In genomic region chr16:58738672-58739296, GRCh38 we compare ENCODE assay signal across 19 cellular contexts. TPM values are rescaled to one million over a fixed set of nuclear protein-coding genes. Genes with fewer than 3 reads are reported as not detected.
DNase-seq lines count a peak whose midpoint lies in the region; ATAC-seq, FAIRE-seq and TF ChIP-seq lines count a peak whose summit lies in the region.
"Had no signal": no experiment of that assay in that cellular context is flagged by ENCODE, and none has a peak within 500 bp of the region (broad histone marks: within the 10 kb centered on the region; RNA-seq: fewer than 3 reads in every experiment).

No MANE protein-coding gene starts in this region.

- in situ Hi-C loops in HepG2 (cut with HindIII; ENCODE audit: extremely low pct_ligation_motif_present, low pct_unique_long_range_greater_than_20kb): loop anchor here (10.0 kb wide), 1 partner anchor 234 kb away; the partner anchor contains the start of gene NDRG4

- intact Hi-C loops in HepG2 (cut with micrococcal nuclease; ENCODE audit: unreplicated experiment): no loop called here
- intact Hi-C loops in right lobe of liver (cut with DNase I): loop anchor here in 1 of 2 donors (10.0 kb wide), 1 partner anchor 54 kb away; the partner anchor contains the start of gene SLC38A7

- CTCF ChIA-PET in HepG2 (lab: Yijun Ruan, JAX; ENCODE audit: low intra/inter-chr PET ratio, low total read pairs): no interaction called here

- H3K27ac ChIP-seq in HepG2 (ENCODE audit: extremely low read length, insufficient read depth, low read length): no peak overlapping the region
- no peak overlapping the region for H3K27ac ChIP-seq in right lobe of liver
- H3K27ac ChIP-seq: BLaER1, C4-2B, GM23248 had no signal

- POLR2A ChIA-PET in HepG2 (lab: Yijun Ruan, JAX): interaction anchor here (1.7 kb wide), 1 partner anchor 54 kb away, joined by 5 read pairs; the partner anchor contains the start of gene SLC38A7

- no peak for FAIRE-seq in HepG2 (lab: Jason Lieb, UNC)
- FAIRE-seq: G401.6, GM12892 had no signal

- no peak overlapping the region for H3K9ac ChIP-seq in HepG2 (ENCODE audit: insufficient read depth, low read depth, low read length)
- H3K9ac ChIP-seq: BLaER1, GM23248 had no signal

- no peak overlapping the region for H2AFZ ChIP-seq in HepG2 (ENCODE audit: low read length)
- H2AFZ ChIP-seq: GM23248 had no signal

- no peaks in the 10 kb centered on the region for H4K20me1 ChIP-seq in HepG2 (ENCODE audit: insufficient read depth, low read length)
- H4K20me1 ChIP-seq: BLaER1 had no signal

- 44% methylated on average over 5 of the region's 5 CpGs for WGBS in HepG2 (ENCODE audit: low lambda C conversion rate)
- 100% methylated on average over 1 of the region's 5 CpGs for WGBS in right lobe of liver (ENCODE audit: insufficient coverage, low coverage, low lambda C conversion rate, missing lambda C conversion rate)

- no peak for TF ChIP-seq RAD21 in HepG2 (CRISPR knock-in tag; IDR thresholded peaks at IDR 0.05)

- no TSS peak for BruUV-seq in HepG2 (replicated peaks; lab: Mats Ljungman, UMichigan)

- no peak overlapping the region for H3K4me3 ChIP-seq in HepG2 (replicated peaks in 1 of 3; ENCODE audit: insufficient read depth in 1 of 3, low read depth in 2 of 3, low read length in 3 of 3)
- no peak overlapping the region for H3K4me3 ChIP-seq in right lobe of liver
- no peak overlapping the region for H3K4me3 ChIP-seq in NB4 (ENCODE audit: low read depth, low read length)
- H3K4me3 ChIP-seq: BLaER1, GM23248 had no signal

- no peak for ATAC-seq in HepG2
- no peak for ATAC-seq in right lobe of liver
- ATAC-seq: CD8-positive, alpha-beta T cell; HCT116 had no signal

- H3K9me3 ChIP-seq in HepG2 (ENCODE audit: low read length) (no peaks in the 10 kb centered on the region), right lobe of liver (no peaks in the 10 kb centered on the region)
- H3K9me3 ChIP-seq: BLaER1, Caco-2 had no signal

- no peaks in the 10 kb centered on the region for H3K79me2 ChIP-seq in HepG2 (ENCODE audit: insufficient read depth, low read length)

- H3K36me3 ChIP-seq in HepG2 (replicated peaks in 1 of 2; ENCODE audit: control insufficient read depth in 1 of 2, insufficient read depth in 2 of 2, low read length in 2 of 2) (no peaks in the 10 kb centered on the region), right lobe of liver (no peaks in the 10 kb centered on the region)
- H3K36me3 ChIP-seq: BLaER1 had no signal

- TF ChIP-seq POLR2A in HepG2 (IDR thresholded peaks at IDR 0.05; ENCODE audit: insufficient read depth in 1 of 2, low read depth in 2 of 2, low read length in 2 of 2): no peak
- no peak for TF ChIP-seq POLR2A in right lobe of liver (IDR thresholded peaks at IDR 0.05)
- no peak for TF ChIP-seq POLR2A in NB4 (IDR thresholded peaks at IDR 0.05; ENCODE audit: extremely low read depth, insufficient read length)

- peaks cover 32% of the 10 kb centered on the region for H3K4me1 ChIP-seq in HepG2 (ENCODE audit: insufficient read depth, low read length)
- H3K4me1 ChIP-seq in right lobe of liver: no peaks in the 10 kb centered on the region
- H3K4me1 ChIP-seq: Caco-2 had no signal

- no peak overlapping the region for H3K4me2 ChIP-seq in HepG2 (ENCODE audit: low read depth, low read length)
- H3K4me2 ChIP-seq: BLaER1 had no signal

- TF ChIP-seq CTCF in HepG2 (CRISPR knock-in tag; IDR thresholded peaks at IDR 0.05) (no peak), right lobe of liver (IDR thresholded peaks at IDR 0.05) (no peak), NB4 (IDR thresholded peaks at IDR 0.05; ENCODE audit: low read depth, low read length) (no peak)

- H3K27me3 ChIP-seq in HepG2 (ENCODE audit: control insufficient read depth in 1 of 2, insufficient read depth in 2 of 2, low read length in 2 of 2) (no peaks in the 10 kb centered on the region), right lobe of liver (no peaks in the 10 kb centered on the region)
- H3K27me3 ChIP-seq: BLaER1 had no signal

- no peak for DNase-seq in HepG2 (ENCODE audit: low spot score)
- no peak for DNase-seq in right lobe of liver
- peak; percentile 49 for DNase-seq in NB4 (ENCODE audit: low read depth)
- DNase-seq in left kidney (ENCODE audit: low read depth, low spot score): peak; percentile 19
- DNase-seq in germinal center (ENCODE audit: low spot score): no peak
- no peak for DNase-seq in 8988T
- no peak for DNase-seq in MV-4-11 (lab: John Stamatoyannopoulos, UW)
- DNase-seq: Caco-2; CD4-positive, CD25-positive, alpha-beta regulatory T cell; CD8-positive, alpha-beta T cell; DMS153; DND-41; GM23248; H9 had no signal

- no peak for TF ChIP-seq EP300 in HepG2 (IDR thresholded peaks at IDR 0.05; ENCODE audit: low read depth in 2 of 2, low read length in 2 of 2)
- no peak for TF ChIP-seq EP300 in HepG2 (CRISPR knock-in tag; IDR thresholded peaks at IDR 0.05; ENCODE audit: borderline replicate concordance)

TF ChIP-seq in HepG2, 621 proteins besides CTCF, POLR2A, EP300 and RAD21 (continues in another document):
- TF ChIP-seq ZFP36 (IDR thresholded peaks at IDR 0.05; ENCODE audit: borderline replicate concordance, low read depth, low read length, partially characterized antibody) (peak; percentile 82), ZMYM3 (CRISPR knock-in tag; IDR thresholded peaks at IDR 0.05) (peak; percentile 58; the same call in 1 of the 2 replicates), MXI1 (IDR thresholded peaks at IDR 0.05; ENCODE audit: borderline replicate concordance, low read depth, low read length) (no peak), GLMP (CRISPR knock-in tag; IDR thresholded peaks at IDR 0.05; ENCODE audit: borderline replicate concordance) (no peak), CEBPB (IDR thresholded peaks at IDR 0.05; ENCODE audit: borderline replicate concordance, low read depth, low read length) (0 out of 2 replicates have a peak, but pooled peaks have one; percentile 20), HNF4G (IDR thresholded peaks at IDR 0.05; ENCODE audit: borderline replicate concordance, low read depth, low read length) (no peak), HNF4G (CRISPR knock-in tag; IDR thresholded peaks at IDR 0.05; ENCODE audit: borderline replicate concordance, low read depth) (no peak)

RNA-seq across cellular contexts. Expression of gene GOT2, which starts 4.7 kb away (rescaled TPM):
- 121 and 160 TPM in 2 replicates for total RNA-seq in HepG2 (2016; rRNA removed; fragmentation: Illumina TruSeq; extraction: Trizol)
- 26.4 and 30.5 TPM in 2 replicates for total RNA-seq in HepG2 (2016; cell fraction: cytosol; rRNA removed; fragmentation: Illumina TruSeq; extraction: Trizol; ENCODE audit: low read depth)
- total RNA-seq in HepG2 (2016; cell fraction: insoluble cytoplasmic fraction; rRNA removed; fragmentation: Illumina TruSeq; extraction: Trizol): 124 and 142 TPM in 2 replicates
- total RNA-seq in HepG2 (2016; cell fraction: membrane; rRNA removed; fragmentation: Illumina TruSeq; extraction: Trizol): 67.7 and 68.3 TPM in 2 replicates
- 69.5 and 80.4 TPM in 2 replicates for total RNA-seq in HepG2 (2016; cell fraction: nucleus; rRNA removed; fragmentation: Illumina TruSeq; extraction: Trizol)
- polyA plus RNA-seq in HepG2 (2011; rRNA removed): 28.9 and 32.6 TPM in 2 replicates
- polyA plus RNA-seq in HepG2 (2011; cell fraction: cytosol; rRNA removed): 31.0 and 41.3 TPM in 2 replicates
- polyA plus RNA-seq in HepG2 (2011; cell fraction: nucleus; rRNA removed): 33.5 and 44.0 TPM in 2 replicates
- polyA plus RNA-seq in HepG2 (2012): 91.3 and 110 TPM in 2 replicates
- polyA plus RNA-seq in HepG2 (2016; cell fraction: cytosol; fragmentation: Illumina TruSeq; extraction: Trizol; ENCODE audit: low read depth): 27.9 and 30.5 TPM in 2 replicates
- 167 and 192 TPM in 2 replicates for polyA plus RNA-seq in HepG2 (2016; cell fraction: insoluble cytoplasmic fraction; fragmentation: Illumina TruSeq; extraction: Trizol; ENCODE audit: low read depth)
- polyA plus RNA-seq in HepG2 (2016; cell fraction: membrane; fragmentation: Illumina TruSeq; extraction: Trizol; ENCODE audit: low read depth): 54.8 and 61.1 TPM in 2 replicates
- polyA plus RNA-seq in HepG2 (2016; cell fraction: nucleus; fragmentation: Illumina TruSeq; extraction: Trizol; ENCODE audit: insufficient read depth, low read depth): 103 and 108 TPM in 2 replicates
- 39.6 and 63.7 TPM in 2 replicates for polyA minus RNA-seq in HepG2 (2011; rRNA and poly(A)+ RNA removed; ENCODE audit: low replicate concordance)
- 84.3 and 87.1 TPM in 2 replicates for polyA minus RNA-seq in HepG2 (2011; cell fraction: cytosol; rRNA and poly(A)+ RNA removed)
- polyA minus RNA-seq in HepG2 (2011; cell fraction: nucleus; rRNA and poly(A)+ RNA removed): 30.4 and 44.4 TPM in 2 replicates
- total RNA-seq in right lobe of liver: 100 to 1,000 TPM; 117 to 196 (median 169) TPM

RNA-seq across cellular contexts. Expression of gene SLC38A7, which starts 54.2 kb away (rescaled TPM):
- total RNA-seq in HepG2 (2016; rRNA removed; fragmentation: Illumina TruSeq; extraction: Trizol) (6.2 and 14.1 TPM in 2 replicates), right lobe of liver (10 to 100 TPM; 11.4 to 23.8 (median 14.3) TPM)
- total RNA-seq in HepG2 (2016; cell fraction: cytosol; rRNA removed; fragmentation: Illumina TruSeq; extraction: Trizol; ENCODE audit: low read depth): 4.6 and 5.0 TPM in 2 replicates
- total RNA-seq in HepG2 (2016; cell fraction: insoluble cytoplasmic fraction; rRNA removed; fragmentation: Illumina TruSeq; extraction: Trizol): 5.2 and 14.1 TPM in 2 replicates
- total RNA-seq in HepG2 (2016; cell fraction: membrane; rRNA removed; fragmentation: Illumina TruSeq; extraction: Trizol): 5.8 and 6.5 TPM in 2 replicates
- total RNA-seq in HepG2 (2016; cell fraction: nucleus; rRNA removed; fragmentation: Illumina TruSeq; extraction: Trizol): 27.7 and 28.1 TPM in 2 replicates
- 13.2 and 17.0 TPM in 2 replicates for polyA plus RNA-seq in HepG2 (2011; rRNA removed)
- 9.7 and 10.5 TPM in 2 replicates for polyA plus RNA-seq in HepG2 (2011; cell fraction: cytosol; rRNA removed)
- polyA plus RNA-seq in HepG2 (2011; cell fraction: nucleus; rRNA removed): 26.4 and 29.4 TPM in 2 replicates
- 7.1 and 10.6 TPM in 2 replicates for polyA plus RNA-seq in HepG2 (2012)
- 1.0 and 1.3 TPM in 2 replicates for polyA plus RNA-seq in HepG2 (2016; cell fraction: cytosol; fragmentation: Illumina TruSeq; extraction: Trizol; ENCODE audit: low read depth)
- polyA plus RNA-seq in HepG2 (2016; cell fraction: insoluble cytoplasmic fraction; fragmentation: Illumina TruSeq; extraction: Trizol; ENCODE audit: low read depth): 5.1 and 5.6 TPM in 2 replicates
- 2.3 and 3.2 TPM in 2 replicates for polyA plus RNA-seq in HepG2 (2016; cell fraction: membrane; fragmentation: Illumina TruSeq; extraction: Trizol; ENCODE audit: low read depth)
- 32.4 and 36.5 TPM in 2 replicates for polyA plus RNA-seq in HepG2 (2016; cell fraction: nucleus; fragmentation: Illumina TruSeq; extraction: Trizol; ENCODE audit: insufficient read depth, low read depth)
- polyA minus RNA-seq in HepG2 (2011; rRNA and poly(A)+ RNA removed; ENCODE audit: low replicate concordance): 42.7 and 51.0 TPM in 2 replicates
- 8.7 and 12.4 TPM in 2 replicates for polyA minus RNA-seq in HepG2 (2011; cell fraction: cytosol; rRNA and poly(A)+ RNA removed)
- polyA minus RNA-seq in HepG2 (2011; cell fraction: nucleus; rRNA and poly(A)+ RNA removed): 30.5 and 35.6 TPM in 2 replicates

Comparison
In these comparisons a context has a peak if more than half of its experiments do, and no peak if none do; other contexts are left out.
1. DNase-seq: peak in NB4 (single experiment) and left kidney (single experiment); none in HepG2 (single experiment), right lobe of liver (0 of 3), germinal center (single experiment), 8988T (single experiment) and MV-4-11 (single experiment).